ENCODE assay signal across 21 cellular contexts in genomic region chr15:69375151-69375790, GRCh38.
"Had no signal": no experiment of that assay in that cellular context is flagged by ENCODE, and none has a peak within 500 bp of the region (broad histone marks: within the 10 kb centered on the region; RNA-seq: fewer than 3 reads in every experiment).

No MANE protein-coding gene starts in this region.

- H3K27ac ChIP-seq: neutrophil, pancreas, right lobe of liver, testis, tibial artery, upper lobe of left lung had no signal

- H3K4me3 ChIP-seq: lung, mucosa of descending colon, pancreas, right lobe of liver, testis, tibial artery, upper lobe of left lung had no signal

- H3K36me3 ChIP-seq: neutrophil, pancreas, right lobe of liver, tibial artery, upper lobe of left lung had no signal

- ATAC-seq: effector memory CD8-positive, alpha-beta T cell; left lobe of liver; mucosa of descending colon; pancreas; right lobe of liver had no signal

- H3K4me1 ChIP-seq: pancreas, right lobe of liver, tibial artery, upper lobe of left lung had no signal

- H3K27me3 ChIP-seq: neutrophil, pancreas, right lobe of liver, testis, tibial artery, upper lobe of left lung had no signal

- DNase-seq: cortex of kidney; effector memory CD8-positive, alpha-beta T cell; hypothalamus; immature natural killer cell; kidney; mucosa of descending colon; naive B cell; pancreas; small intestine; stimulated activated CD4-positive, alpha-beta T cell treated with anti-CD3 and anti-CD28 coated beads, Interleukin-15, amount 100 ng/mL, for 24 hours; stimulated activated CD4-positive, alpha-beta T cell treated with anti-CD3 and anti-CD28 coated beads, Interleukin-2, amount 100 ng/mL, for 48 hours; stimulated activated CD8-positive, alpha-beta memory T cell treated with anti-CD3 and anti-CD28 coated beads, Interleukin-4, amount 100 ng/mL, for 48 hours; stimulated activated naive CD4-positive, alpha-beta T cell treated with Interleukin-2 at 50 U/mL for 16 hours; substantia nigra; testis; upper lobe of left lung had no signal

- H3K9me3 ChIP-seq: mucosa of descending colon, neutrophil, pancreas, right lobe of liver, testis, tibial artery, upper lobe of left lung had no signal
